ENCODE assay signal across 28 cellular contexts in the genomic region with DNA sequence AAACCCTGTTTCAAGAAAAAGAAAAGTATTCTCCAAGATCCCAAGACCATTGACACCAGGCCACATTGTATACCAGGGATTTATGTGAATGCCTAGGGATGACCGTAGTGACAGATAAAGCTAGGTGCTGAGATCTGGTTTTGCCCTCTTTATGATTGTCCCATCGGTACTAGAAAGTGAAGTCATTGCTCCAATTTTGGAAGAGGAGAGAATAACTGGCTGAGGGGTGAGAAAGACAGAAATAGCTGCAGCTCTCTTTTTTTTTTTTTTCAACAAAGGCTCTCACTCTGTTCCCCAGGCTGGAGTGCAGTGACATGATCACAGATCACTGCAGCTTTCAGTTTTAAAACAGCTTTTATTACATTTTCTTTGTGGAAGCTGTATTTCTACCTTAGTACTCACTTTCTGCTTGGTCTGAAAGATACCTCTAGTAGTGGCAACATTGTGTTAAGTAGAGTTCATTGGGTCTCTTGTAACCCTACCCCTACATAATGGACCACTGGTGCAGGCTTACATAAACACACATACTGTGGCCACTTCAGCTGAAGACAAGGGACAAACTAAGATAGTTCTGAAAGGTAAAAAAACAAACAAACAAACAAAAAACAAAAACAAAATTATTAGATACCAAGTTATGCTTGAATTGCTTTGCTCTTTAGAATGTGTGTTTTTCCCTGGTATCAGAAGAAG. TPM values are rescaled to one million over a fixed set of nuclear protein-coding genes. Genes with fewer than 3 reads are reported as not detected.
"Had no signal": no experiment of that assay in that cellular context is flagged by ENCODE, and none has a peak within 500 bp of the region (broad histone marks: within the 10 kb centered on the region; RNA-seq: fewer than 3 reads in every experiment).

No MANE protein-coding gene starts in this region.

- H3K27ac Mint-ChIP-seq: activated CD4-positive, alpha-beta T cell treated with anti-CD3 and anti-CD28 coated beads for 36 hours; activated naive CD8-positive, alpha-beta T cell; activated T-cell treated with anti-CD3 and anti-CD28 coated beads, Interleukin-2, amount 50 U/mL, for 72 hours; immature natural killer cell; progenitor cell of endocrine pancreas had no signal

- ATAC-seq: activated CD4-positive, alpha-beta T cell treated with anti-CD3 and anti-CD28 coated beads for 36 hours; activated T-cell treated with anti-CD3 and anti-CD28 coated beads, Interleukin-2, amount 50 U/mL, for 72 hours; body of pancreas; gastroesophageal sphincter; lower lobe of right lung; stimulated activated naive CD8-positive, alpha-beta T cell treated with anti-CD3 and anti-CD28 coated beads, Interleukin-15, Interleukin-2, amounts not matched to agents 100 U/mL and 50 U/mL, for 24 hours had no signal

- H3K4me1 ChIP-seq: body of pancreas, gastroesophageal sphincter, lower lobe of right lung, testis had no signal

- H3K27me3 Mint-ChIP-seq: activated CD4-positive, alpha-beta T cell treated with anti-CD3 and anti-CD28 coated beads for 36 hours; activated naive CD8-positive, alpha-beta T cell; progenitor cell of endocrine pancreas had no signal

- H3K4me1 Mint-ChIP-seq: immature natural killer cell had no signal

- H3K9me3 Mint-ChIP-seq: activated T-cell treated with anti-CD3 and anti-CD28 coated beads, Interleukin-2, amount 50 U/mL, for 72 hours had no signal

- H3K4me3 Mint-ChIP-seq: activated CD4-positive, alpha-beta T cell treated with anti-CD3 and anti-CD28 coated beads for 36 hours; activated naive CD8-positive, alpha-beta T cell; activated T-cell treated with anti-CD3 and anti-CD28 coated beads, Interleukin-2, amount 50 U/mL, for 72 hours; immature natural killer cell had no signal

- H3K36me3 ChIP-seq: ovary had no signal

- H3K4me3 ChIP-seq: body of pancreas, coronary artery, dorsolateral prefrontal cortex, gastroesophageal sphincter, lower lobe of right lung, ovary, testis had no signal

- H3K27me3 ChIP-seq: body of pancreas, dorsolateral prefrontal cortex, gastroesophageal sphincter, ovary, testis had no signal

- H3K9me3 ChIP-seq: body of pancreas, ovary, testis had no signal

- H3K27ac ChIP-seq: body of pancreas, coronary artery, gastroesophageal sphincter, lower lobe of right lung, ovary, testis had no signal

- DNase-seq: activated CD4-positive, alpha-beta T cell treated with anti-CD3 and anti-CD28 coated beads for 36 hours; activated CD4-positive, CD25-positive, alpha-beta regulatory T cell; activated naive CD4-positive, alpha-beta T cell; activated T-cell treated with anti-CD3 and anti-CD28 coated beads for 4 hours; activated T-cell treated with anti-CD3 and anti-CD28 coated beads, Interleukin-2, amount 50 U/mL, for 72 hours; anterior cingulate cortex; body of pancreas; dorsolateral prefrontal cortex; effector memory CD4-positive, alpha-beta T cell; erythroblast; hypothalamus; immature natural killer cell; kidney; lower lobe of right lung; mesenchymal stem cell; ovary; retina; stimulated activated CD4-positive, alpha-beta T cell treated with anti-CD3 and anti-CD28 coated beads, Interleukin-2, amount 100 ng/mL, for 48 hours; stimulated activated naive CD8-positive, alpha-beta T cell treated with anti-CD3 and anti-CD28 coated beads, Interleukin-15, Interleukin-2, amounts not matched to agents 100 U/mL and 50 U/mL, for 24 hours; testis; trophoblast cell had no signal

RNA-seq across cellular contexts. Expression of a gene that starts 50.8 kb away (rescaled TPM):
- total RNA-seq: activated CD4-positive, alpha-beta T cell treated with anti-CD3 and anti-CD28 coated beads for 36 hours; activated T-cell treated with anti-CD3 and anti-CD28 coated beads, Interleukin-2, amount 50 U/mL, for 72 hours; body of pancreas; cerebellum; gastroesophageal sphincter; kidney; lower lobe of right lung; progenitor cell of endocrine pancreas; T-helper 1 cell treated with Interleukin-12 subunit alpha and Interleukin-12 subunit beta and Interleukin-4 antibody, amounts not matched to agents 30 ng/mL and 1 ng/mL, for 36 hours had no signal
- polyA plus RNA-seq: immature natural killer cell, neural cell, ovary had no signal
